Comparison of ENCODE assay signal across 8 cellular contexts in genomic region chr2:88265352-88265960, GRCh38.
DNase-seq lines count a peak whose midpoint lies in the region; ATAC-seq, FAIRE-seq and TF ChIP-seq lines count a peak whose summit lies in the region.

No MANE protein-coding gene starts in this region.

- H3K79me2 ChIP-seq in OCI-LY7 (ENCODE audit: insufficient read depth, low read depth, low read length), result no peaks in the 10 kb centered on the region

- no peaks in the 10 kb centered on the region for H4K20me1 ChIP-seq in OCI-LY7 (ENCODE audit: insufficient read depth, low read length)

- intact Hi-C loops in OCI-LY7 (cut with micrococcal nuclease; ENCODE audit: unreplicated experiment), result no loop called here
- intact Hi-C loops in kidney (cut with DNase I), result no loop called here

- no peaks in the 10 kb centered on the region for H3K9me2 ChIP-seq in OCI-LY7 (ENCODE audit: insufficient read depth, low read length)

- no peaks in the 10 kb centered on the region for H3K9me3 ChIP-seq in OCI-LY7 (ENCODE audit: low read length)
- H3K9me3 ChIP-seq in kidney (ENCODE audit: control insufficient read depth in 1 of 2, low read length in 2 of 2), result no peaks in the 10 kb centered on the region

- H3K27ac ChIP-seq in OCI-LY7 (ENCODE audit: low read depth, low read length, poor library complexity, severe bottlenecking) (no peak overlapping the region), kidney (ENCODE audit: low read depth in 2 of 2, low read length in 2 of 2) (no peak overlapping the region)

- TF ChIP-seq CTCF in OCI-LY7 (conservative IDR thresholded peaks at IDR 0.05; ENCODE audit: low read length) (no peak), kidney (IDR thresholded peaks at IDR 0.05; ENCODE audit: borderline replicate concordance, extremely low read depth, insufficient read depth) (no peak)

- FAIRE-seq in kidney (lab: Jason Lieb, UNC), result no peak

- peak; percentile 4 for DNase-seq in stimulated activated CD4-positive, alpha-beta T cell treated with anti-CD3 and anti-CD28 coated beads, Interleukin-1b, Interleukin-23, amount 100 ng/mL, for 48 hours
- DNase-seq in stimulated activated CD4-positive, alpha-beta T cell treated with anti-CD3 and anti-CD28 coated beads, Interleukin-12 subunit alpha, Interleukin-12 subunit beta, amount 100 ng/mL, for 4 hours, result no peak
- DNase-seq in NCI-H146 (lab: John Stamatoyannopoulos, UW) (peak; percentile 62), OCI-LY7 (ENCODE audit: low spot score) (no peak), kidney (no peak), NCI-H2081 treated with DMSO at 0.1 percent for 48 hours (lab: John Stamatoyannopoulos, UW) (no peak), activated gamma-delta T cell (lab: John Stamatoyannopoulos, UW) (no peak)

- H3K4me2 ChIP-seq in OCI-LY7 (ENCODE audit: low read length), result no peak overlapping the region

- ATAC-seq in esophagus mucosa, result peak; percentile 53

- no peaks in the 10 kb centered on the region for H3K36me3 ChIP-seq in OCI-LY7 (ENCODE audit: insufficient read depth, low read length)
- no peaks in the 10 kb centered on the region for H3K36me3 ChIP-seq in kidney (ENCODE audit: control insufficient read depth in 1 of 2, insufficient read depth in 2 of 2, low read length in 2 of 2)

- POLR2A ChIA-PET in OCI-LY7 (lab: Charles Lee), result interaction anchor here (0.7 kb wide), 1 partner anchor 89 kb away, joined by 3 read pairs; no protein-coding TSS in a partner anchor

- no peaks in the 10 kb centered on the region for H3K4me1 ChIP-seq in OCI-LY7 (ENCODE audit: insufficient read depth, low read length, poor library complexity, severe bottlenecking)
- H3K4me1 ChIP-seq in kidney (ENCODE audit: control insufficient read depth in 1 of 2, insufficient read depth in 1 of 2, low read depth in 1 of 2, low read length in 2 of 2), result no peaks in the 10 kb centered on the region

- H2AFZ ChIP-seq in OCI-LY7 (ENCODE audit: low read length), result no peak overlapping the region

- BruUV-seq in OCI-LY7 (replicated peaks; lab: Mats Ljungman, UMichigan), result no TSS peak

- CTCF ChIA-PET in OCI-LY7 (lab: Charles Lee; ENCODE audit: unreplicated experiment), result no interaction called here

- H3K9ac ChIP-seq in kidney (ENCODE audit: low read length in 2 of 2), result no peak overlapping the region

- H3K4me3 ChIP-seq in OCI-LY7 (ENCODE audit: low read depth, low read length, poor library complexity, severe bottlenecking), result no peak overlapping the region
- H3K4me3 ChIP-seq in kidney (ENCODE audit: low read length in 2 of 2), result no peak overlapping the region

Comparison
In these comparisons a context has a peak if more than half of its experiments do, and no peak if none do; other contexts are left out.
1. DNase-seq: peak in stimulated activated CD4-positive, alpha-beta T cell treated with anti-CD3 and anti-CD28 coated beads, Interleukin-1b, Interleukin-23, amount 100 ng/mL, for 48 hours (single experiment) and NCI-H146 (single experiment); none in stimulated activated CD4-positive, alpha-beta T cell treated with anti-CD3 and anti-CD28 coated beads, Interleukin-12 subunit alpha, Interleukin-12 subunit beta, amount 100 ng/mL, for 4 hours (single experiment), OCI-LY7 (single experiment), kidney (single experiment), NCI-H2081 treated with DMSO at 0.1 percent for 48 hours (single experiment) and activated gamma-delta T cell (single experiment).